13 cellular contexts compared by ENCODE assay signal in genomic region chr17:56031636-56032035, GRCh38.
"Had no signal": no experiment of that assay in that cellular context is flagged by ENCODE, and none has a peak within 500 bp of the region (broad histone marks: within the 10 kb centered on the region; RNA-seq: fewer than 3 reads in every experiment).

No MANE protein-coding gene starts in this region.

- H3K4me1 ChIP-seq: ascending aorta, breast epithelium, foreskin keratinocyte, left ventricle myocardium inferior, parathyroid adenoma, spleen, thyroid gland had no signal

- H3K36me3 ChIP-seq: ascending aorta, breast epithelium, left ventricle myocardium inferior, sigmoid colon, spleen, thyroid gland had no signal

- H3K27ac ChIP-seq: ascending aorta, breast epithelium, foreskin keratinocyte, left ventricle myocardium inferior, parathyroid adenoma, sigmoid colon, spleen, thyroid gland had no signal

- H2AFZ ChIP-seq: parathyroid adenoma had no signal

- H3K9ac ChIP-seq: parathyroid adenoma had no signal

- ATAC-seq: activated CD4-positive, alpha-beta T cell treated with anti-CD3 and anti-CD28 coated beads for 36 hours; activated CD8-positive, alpha-beta T cell treated with anti-CD3 and anti-CD28 coated beads for 36 hours; foreskin keratinocyte; naive thymus-derived CD8-positive, alpha-beta T cell had no signal

- H3K9me3 ChIP-seq: ascending aorta, breast epithelium, left ventricle myocardium inferior, sigmoid colon, spleen, thyroid gland had no signal

- H3K27me3 ChIP-seq: ascending aorta, breast epithelium, foreskin keratinocyte, sigmoid colon, spleen, thyroid gland had no signal

- H3K79me2 ChIP-seq: parathyroid adenoma had no signal

- H3K4me3 ChIP-seq: ascending aorta, breast epithelium, left ventricle myocardium inferior, sigmoid colon, spleen, thyroid gland had no signal

- DNase-seq: activated CD4-positive, alpha-beta T cell treated with anti-CD3 and anti-CD28 coated beads for 36 hours; activated CD8-positive, alpha-beta T cell treated with anti-CD3 and anti-CD28 coated beads for 36 hours; cerebellar nuclear complex; effector memory CD4-positive, alpha-beta T cell; foreskin keratinocyte; left ventricle myocardium inferior; naive thymus-derived CD8-positive, alpha-beta T cell; sigmoid colon; spleen; thyroid gland had no signal
